In genomic region chr2:215911686-215912085, GRCh38 we compare ENCODE assay signal across 20 cellular contexts.
DNase-seq lines count a peak whose midpoint lies in the region; TF ChIP-seq lines count a peak whose summit lies in the region.
"Had no signal": no experiment of that assay in that cellular context is flagged by ENCODE, and none has a peak within 500 bp of the region (broad histone marks: within the 10 kb centered on the region; RNA-seq: fewer than 3 reads in every experiment).

No MANE protein-coding gene starts in this region.

- H3K4me3 Mint-ChIP-seq in activated naive CD8-positive, alpha-beta T cell treated with anti-CD3 and anti-CD28 coated beads for 36 hours: no peak overlapping the region
- H3K4me3 Mint-ChIP-seq: B cell; CD4-positive, alpha-beta T cell; CD8-positive, alpha-beta memory T cell; H9 had no signal

- H3K4me2 ChIP-seq in KMS-11: peak overlapping the region; percentile 12; the same call in 1 of the 2 replicates
- H3K4me2 ChIP-seq in smooth muscle cell: no peak overlapping the region
- H3K4me2 ChIP-seq: BLaER1 had no signal

- H3F3A ChIP-seq in smooth muscle cell (ENCODE audit: low read depth): no peaks in the 10 kb centered on the region

- H3K36me3 ChIP-seq in KMS-11 (ENCODE audit: insufficient read depth) (no peaks in the 10 kb centered on the region), WERI-Rb-1 (no peaks in the 10 kb centered on the region), smooth muscle cell (ENCODE audit: low read depth) (no peaks in the 10 kb centered on the region)
- H3K36me3 ChIP-seq: BLaER1 had no signal

- H2AFZ ChIP-seq in KMS-11 (ENCODE audit: low read depth): no peak overlapping the region
- peak overlapping the region; percentile 18 for H2AFZ ChIP-seq in smooth muscle cell (ENCODE audit: low read depth)
- H2AFZ ChIP-seq: GM23248 had no signal

- H3K27me3 ChIP-seq in KMS-11 (ENCODE audit: insufficient read depth, low read depth) (no peaks in the 10 kb centered on the region), WERI-Rb-1 (ENCODE audit: insufficient read depth, low read depth, severe bottlenecking) (no peaks in the 10 kb centered on the region), smooth muscle cell (ENCODE audit: low read depth) (no peaks in the 10 kb centered on the region)
- H3K27me3 ChIP-seq: BLaER1 had no signal

- peaks cover 8% of the 10 kb centered on the region for H3K27me3 Mint-ChIP-seq in activated naive CD8-positive, alpha-beta T cell treated with anti-CD3 and anti-CD28 coated beads for 36 hours

- H3K9ac ChIP-seq in KMS-11: no peak overlapping the region
- H3K9ac ChIP-seq in smooth muscle cell (ENCODE audit: low read depth): no peak overlapping the region
- H3K9ac ChIP-seq: BLaER1, GM23248 had no signal

- no peak overlapping the region for H3K27ac Mint-ChIP-seq in activated naive CD8-positive, alpha-beta T cell treated with anti-CD3 and anti-CD28 coated beads for 36 hours
- H3K27ac Mint-ChIP-seq: B cell; CD4-positive, alpha-beta T cell; H9 had no signal

- H3K9me3 ChIP-seq in WERI-Rb-1 (ENCODE audit: severe bottlenecking) (no peaks in the 10 kb centered on the region), smooth muscle cell (replicated peaks; ENCODE audit: low read depth) (no peaks in the 10 kb centered on the region)
- H3K9me3 ChIP-seq: BLaER1 had no signal

- no peaks in the 10 kb centered on the region for H3K79me2 ChIP-seq in KMS-11 (ENCODE audit: insufficient read depth, low read depth)
- no peaks in the 10 kb centered on the region for H3K79me2 ChIP-seq in smooth muscle cell (ENCODE audit: low read depth)

- no peaks in the 10 kb centered on the region for H4K20me1 ChIP-seq in KMS-11 (ENCODE audit: insufficient read depth)
- H4K20me1 ChIP-seq in smooth muscle cell (ENCODE audit: low read depth): no peaks in the 10 kb centered on the region
- H4K20me1 ChIP-seq: BLaER1 had no signal

- WGBS in smooth muscle cell (ENCODE audit: low lambda C conversion rate): 54% methylated on average over 6 of the region's 6 CpGs

- no peaks in the 10 kb centered on the region for H3K36me3 Mint-ChIP-seq in activated naive CD8-positive, alpha-beta T cell treated with anti-CD3 and anti-CD28 coated beads for 36 hours
- H3K36me3 Mint-ChIP-seq: CD8-positive, alpha-beta memory T cell had no signal

- H3K4me3 ChIP-seq in KMS-11 (IDR thresholded peaks at IDR 0.05; ENCODE audit: insufficient read depth, low read depth, low read length): no peak overlapping the region
- no peak overlapping the region for H3K4me3 ChIP-seq in WERI-Rb-1 (ENCODE audit: low read depth, low read length)
- H3K4me3 ChIP-seq in smooth muscle cell: no peak overlapping the region
- H3K4me3 ChIP-seq: BLaER1, GM12878, GM23248 had no signal

- peak; percentile 79 for DNase-seq in NCI-H82 (lab: John Stamatoyannopoulos, UW)
- DNase-seq in WERI-Rb-1: peak; percentile 59
- DNase-seq in smooth muscle cell (lab: John Stamatoyannopoulos, UW; ENCODE audit: unreplicated experiment): no peak
- DNase-seq in SW 1271 (lab: John Stamatoyannopoulos, UW): no peak
- DNase-seq in activated naive CD8-positive, alpha-beta T cell treated with anti-CD3 and anti-CD28 coated beads for 36 hours: no peak
- no peak for DNase-seq in OCI-M1 (lab: John Stamatoyannopoulos, UW)
- DNase-seq: CD4-positive, alpha-beta T cell; CD8-positive, alpha-beta memory T cell; DMS 273 treated with DMSO at 0.1 percent for 48 hours; DMS79; EL; GDM1; GM23248; H9 had no signal

- peaks cover 1% of the 10 kb centered on the region for H3K4me1 Mint-ChIP-seq in activated naive CD8-positive, alpha-beta T cell treated with anti-CD3 and anti-CD28 coated beads for 36 hours
- H3K4me1 Mint-ChIP-seq: B cell had no signal

- TF ChIP-seq CTCF in KMS-11 (conservative IDR thresholded peaks at IDR 0.05; ENCODE audit: low read depth, low read length) (no peak), WERI-Rb-1 (IDR thresholded peaks at IDR 0.05; ENCODE audit: low read depth, low read length) (no peak), smooth muscle cell (IDR thresholded peaks at IDR 0.05; ENCODE audit: borderline replicate concordance, insufficient read depth, poor library complexity, severe bottlenecking) (no peak)

- no peaks in the 10 kb centered on the region for H3K9me3 Mint-ChIP-seq in activated naive CD8-positive, alpha-beta T cell treated with anti-CD3 and anti-CD28 coated beads for 36 hours
- H3K9me3 Mint-ChIP-seq: CD4-positive, alpha-beta T cell; CD8-positive, alpha-beta memory T cell had no signal

- H3K27ac ChIP-seq in KMS-11 (no peak overlapping the region), WERI-Rb-1 (no peak overlapping the region), smooth muscle cell (ENCODE audit: low read depth) (peak overlapping the region; percentile 2)
- H3K27ac ChIP-seq: 22Rv1, BLaER1, C4-2B, GM23248 had no signal

- peaks cover 64% of the 10 kb centered on the region for H3K4me1 ChIP-seq in KMS-11 (ENCODE audit: low read depth, poor library complexity, severe bottlenecking)
- H3K4me1 ChIP-seq in smooth muscle cell (ENCODE audit: low read depth): no peaks in the 10 kb centered on the region
- H3K4me1 ChIP-seq: BLaER1 had no signal

Comparison
In these comparisons a context has a peak if more than half of its experiments do, and no peak if none do; other contexts are left out.
1. DNase-seq: peak in NCI-H82 (single experiment) and WERI-Rb-1 (single experiment); none in smooth muscle cell (single experiment), SW 1271 (0 of 2), activated naive CD8-positive, alpha-beta T cell treated with anti-CD3 and anti-CD28 coated beads for 36 hours (single experiment) and OCI-M1 (single experiment).